In genomic region chr9:110650991-110651411, GRCh38 we compare ENCODE assay signal across 1 cellular context.
TF ChIP-seq lines count a peak whose summit lies in the region.

No MANE protein-coding gene starts in this region.

TF ChIP-seq in endothelial cell of umbilical vein, 7 proteins besides CTCF, POLR2A, EP300 and RAD21:
- peak; percentile 11 for TF ChIP-seq FOS (IDR thresholded peaks at IDR 0.05; ENCODE audit: borderline replicate concordance, insufficient read depth, low read length)
- TF ChIP-seq JUN (IDR thresholded peaks at IDR 0.05; ENCODE audit: borderline replicate concordance, insufficient read depth, insufficient read length, low read depth) = no peak
TF ChIP-seq in endothelial cell of umbilical vein: peak in this region for 1.
